In genomic region chr12:1855241-1855640, GRCh38 we compare ENCODE assay signal across 25 cellular contexts. TPM values are rescaled to one million over a fixed set of nuclear protein-coding genes. Genes with fewer than 3 reads are reported as not detected.
DNase-seq lines count a peak whose midpoint lies in the region; ATAC-seq, FAIRE-seq and TF ChIP-seq lines count a peak whose summit lies in the region.
"Had no signal": no experiment of that assay in that cellular context is flagged by ENCODE, and none has a peak within 500 bp of the region (broad histone marks: within the 10 kb centered on the region; RNA-seq: fewer than 3 reads in every experiment).

No MANE protein-coding gene starts in this region.

- ATAC-seq in left lobe of liver (no peak), HG02798 (IDR thresholded peaks at IDR 0.05; ENCODE audit: poor library complexity, unreplicated experiment) (no peak), GM21786 (IDR thresholded peaks at IDR 0.05; ENCODE audit: unreplicated experiment) (no peak)
- ATAC-seq in activated CD8-positive, alpha-beta T cell treated with anti-CD3 and anti-CD28 coated beads, Interleukin-2, amount 10 ng/mL, durations not matched to agents 7 days and 5 days: no peak
- ATAC-seq: natural killer cell treated with Interleukin-12 subunit alpha and Interleukin-12 subunit beta and Interleukin-15 and Interleukin-18, amount 100 ng/mL, for 72 hours had no signal

- no peaks in the 10 kb centered on the region for H3K27me3 ChIP-seq in astrocyte (ENCODE audit: insufficient read depth, low read length)
- H3K27me3 ChIP-seq: stomach, upper lobe of left lung had no signal

- H3K27ac ChIP-seq in astrocyte (ENCODE audit: low read depth, low read length): no peak overlapping the region
- H3K27ac ChIP-seq: 22Rv1, stomach, upper lobe of left lung had no signal

- no peak overlapping the region for H3K4me3 ChIP-seq in astrocyte (ENCODE audit: insufficient read depth, low read depth, low read length)
- H3K4me3 ChIP-seq: stomach, upper lobe of left lung had no signal

- no peak for TF ChIP-seq CTCF in astrocyte (IDR thresholded peaks at IDR 0.05; ENCODE audit: insufficient read depth, low read depth, low read length)

- H3K4me1 Mint-ChIP-seq in astrocyte (ENCODE audit: low read depth, unreplicated experiment): no peaks in the 10 kb centered on the region
- peaks cover 7% of the 10 kb centered on the region for H3K4me1 Mint-ChIP-seq in activated CD8-positive, alpha-beta T cell treated with anti-CD3 and anti-CD28 coated beads, Interleukin-2, amount 10 ng/mL, durations not matched to agents 7 days and 5 days (ENCODE audit: low read depth)
- H3K4me1 Mint-ChIP-seq: activated CD4-positive, alpha-beta T cell treated with anti-CD3 and anti-CD28 coated beads, Interleukin-2, amount 10 ng/mL, durations not matched to agents 7 days and 5 days; activated naive CD4-positive, alpha-beta T cell treated with anti-CD3 and anti-CD28 coated beads, Interleukin-2, amount 50 U/mL, for 24 hours; B cell had no signal

- no peaks in the 10 kb centered on the region for H3K79me2 ChIP-seq in astrocyte (ENCODE audit: insufficient read depth, low read length)

- H3K9me3 ChIP-seq in astrocyte (ENCODE audit: insufficient read depth, low read depth, low read length): peaks cover 20% of the 10 kb centered on the region
- H3K9me3 ChIP-seq: Caco-2 had no signal

- no peaks in the 10 kb centered on the region for H3K4me1 ChIP-seq in astrocyte (ENCODE audit: insufficient read depth, low read length)
- H3K4me1 ChIP-seq: Caco-2, stomach, upper lobe of left lung had no signal

- peaks cover 1% of the 10 kb centered on the region for H3K36me3 Mint-ChIP-seq in astrocyte (ENCODE audit: low read depth, unreplicated experiment)
- no peaks in the 10 kb centered on the region for H3K36me3 Mint-ChIP-seq in activated CD8-positive, alpha-beta T cell treated with anti-CD3 and anti-CD28 coated beads, Interleukin-2, amount 10 ng/mL, durations not matched to agents 7 days and 5 days (ENCODE audit: low read depth)
- H3K36me3 Mint-ChIP-seq: activated naive CD4-positive, alpha-beta T cell treated with anti-CD3 and anti-CD28 coated beads, Interleukin-2, amount 50 U/mL, for 24 hours; natural killer cell treated with Interleukin-12 subunit alpha and Interleukin-12 subunit beta and Interleukin-15 and Interleukin-18, amount 100 ng/mL, for 72 hours had no signal

- H3K4me3 Mint-ChIP-seq in astrocyte (ENCODE audit: unreplicated experiment): no peak overlapping the region
- no peak overlapping the region for H3K4me3 Mint-ChIP-seq in activated CD8-positive, alpha-beta T cell treated with anti-CD3 and anti-CD28 coated beads, Interleukin-2, amount 10 ng/mL, durations not matched to agents 7 days and 5 days
- H3K4me3 Mint-ChIP-seq: activated CD4-positive, alpha-beta T cell treated with anti-CD3 and anti-CD28 coated beads, Interleukin-2, amount 10 ng/mL, durations not matched to agents 7 days and 5 days; activated naive CD4-positive, alpha-beta T cell treated with anti-CD3 and anti-CD28 coated beads, Interleukin-2, amount 50 U/mL, for 24 hours; B cell; natural killer cell treated with Interleukin-12 subunit alpha and Interleukin-12 subunit beta and Interleukin-15 and Interleukin-18, amount 100 ng/mL, for 72 hours had no signal

- peaks cover 43% of the 10 kb centered on the region for H3K27me3 Mint-ChIP-seq in astrocyte (ENCODE audit: low read depth, unreplicated experiment)
- peaks cover 2% of the 10 kb centered on the region for H3K27me3 Mint-ChIP-seq in activated CD8-positive, alpha-beta T cell treated with anti-CD3 and anti-CD28 coated beads, Interleukin-2, amount 10 ng/mL, durations not matched to agents 7 days and 5 days (ENCODE audit: low read depth)
- H3K27me3 Mint-ChIP-seq: activated CD4-positive, alpha-beta T cell treated with anti-CD3 and anti-CD28 coated beads, Interleukin-2, amount 10 ng/mL, durations not matched to agents 7 days and 5 days had no signal

- POLR2A ChIA-PET in activated CD8-positive, alpha-beta T cell treated with anti-CD3 and anti-CD28 coated beads, Interleukin-2, amount 10 ng/mL, durations not matched to agents 7 days and 5 days (lab: Charles Lee): no interaction called here

- H3K36me3 ChIP-seq in astrocyte (ENCODE audit: insufficient read depth, low read length): no peaks in the 10 kb centered on the region
- H3K36me3 ChIP-seq: stomach, upper lobe of left lung had no signal

- H3K9me3 Mint-ChIP-seq in astrocyte (ENCODE audit: unreplicated experiment): peaks cover 3% of the 10 kb centered on the region
- no peaks in the 10 kb centered on the region for H3K9me3 Mint-ChIP-seq in activated CD8-positive, alpha-beta T cell treated with anti-CD3 and anti-CD28 coated beads, Interleukin-2, amount 10 ng/mL, durations not matched to agents 7 days and 5 days (ENCODE audit: insufficient read depth)
- H3K9me3 Mint-ChIP-seq: activated CD4-positive, alpha-beta T cell treated with anti-CD3 and anti-CD28 coated beads, Interleukin-2, amount 10 ng/mL, durations not matched to agents 7 days and 5 days; activated naive CD4-positive, alpha-beta T cell treated with anti-CD3 and anti-CD28 coated beads, Interleukin-2, amount 50 U/mL, for 24 hours; natural killer cell treated with Interleukin-12 subunit alpha and Interleukin-12 subunit beta and Interleukin-15 and Interleukin-18, amount 100 ng/mL, for 72 hours had no signal

- H2AFZ ChIP-seq in astrocyte (ENCODE audit: low read depth, low read length): no peak overlapping the region

- peak; percentile 41 for DNase-seq in DMS 273 (lab: John Stamatoyannopoulos, UW; ENCODE audit: unreplicated experiment)
- DNase-seq in DMS 273 treated with DMSO at 0.1 percent for 48 hours (lab: John Stamatoyannopoulos, UW): no peak
- no peak for DNase-seq in HTR-8/SVneo (ENCODE audit: insufficient read length, low spot score)
- peak; percentile 18 for DNase-seq in astrocyte (ENCODE audit: low read depth)
- DNase-seq in left lobe of liver (ENCODE audit: low spot score): peak; percentile 6
- DNase-seq in activated CD8-positive, alpha-beta T cell treated with anti-CD3 and anti-CD28 coated beads, Interleukin-2, amount 10 ng/mL, durations not matched to agents 7 days and 5 days: no peak
- DNase-seq: activated CD4-positive, alpha-beta T cell treated with anti-CD3 and anti-CD28 coated beads, Interleukin-2, amount 10 ng/mL, durations not matched to agents 7 days and 5 days; activated T-cell treated with anti-CD3 and anti-CD28 coated beads for 4 hours; GOT3; kidney glomerular epithelial cell; NCI-H146; NCI-H510A treated with DMSO at 0.1 percent for 48 hours; SHP77; stomach; upper lobe of left lung had no signal

- no peak overlapping the region for H3K27ac Mint-ChIP-seq in astrocyte (ENCODE audit: unreplicated experiment)
- no peak overlapping the region for H3K27ac Mint-ChIP-seq in activated CD8-positive, alpha-beta T cell treated with anti-CD3 and anti-CD28 coated beads, Interleukin-2, amount 10 ng/mL, durations not matched to agents 7 days and 5 days
- H3K27ac Mint-ChIP-seq: activated CD4-positive, alpha-beta T cell treated with anti-CD3 and anti-CD28 coated beads, Interleukin-2, amount 10 ng/mL, durations not matched to agents 7 days and 5 days; activated naive CD4-positive, alpha-beta T cell treated with anti-CD3 and anti-CD28 coated beads, Interleukin-2, amount 50 U/mL, for 24 hours; B cell; natural killer cell treated with Interleukin-12 subunit alpha and Interleukin-12 subunit beta and Interleukin-15 and Interleukin-18, amount 100 ng/mL, for 72 hours had no signal

- CTCF ChIA-PET in activated CD8-positive, alpha-beta T cell treated with anti-CD3 and anti-CD28 coated beads, Interleukin-2, amount 10 ng/mL, durations not matched to agents 7 days and 5 days (lab: Charles Lee): no interaction called here

- peak; percentile 23 for FAIRE-seq in HTR-8/SVneo (lab: Jason Lieb, UNC)
- no peak for FAIRE-seq in astrocyte (lab: Jason Lieb, UNC)
- FAIRE-seq: colon, frontal cortex had no signal

- no peak overlapping the region for H3K9ac ChIP-seq in astrocyte (ENCODE audit: low read length)

- H3K4me2 ChIP-seq in astrocyte (ENCODE audit: low read length): no peak overlapping the region

- H4K20me1 ChIP-seq in astrocyte (ENCODE audit: insufficient read depth, low read length): no peaks in the 10 kb centered on the region

RNA-seq across cellular contexts. Expression of gene LRTM2, which starts 34.9 kb away (rescaled TPM):
- total RNA-seq in astrocyte (not detected in 2 replicates), left lobe of liver (not detected)
- total RNA-seq in activated CD8-positive, alpha-beta T cell treated with anti-CD3 and anti-CD28 coated beads, Interleukin-2, amount 10 ng/mL, durations not matched to agents 7 days and 5 days: not detected
- total RNA-seq: activated CD4-positive, alpha-beta T cell treated with anti-CD3 and anti-CD28 coated beads, Interleukin-2, amount 10 ng/mL, durations not matched to agents 7 days and 5 days; B cell; Caco-2; natural killer cell treated with Interleukin-12 subunit alpha and Interleukin-12 subunit beta and Interleukin-15 and Interleukin-18, amount 100 ng/mL, for 72 hours; skeletal muscle tissue; stomach; upper lobe of left lung had no signal

Comparison
In these comparisons a context has a peak if more than half of its experiments do, and no peak if none do; other contexts are left out.
1. DNase-seq: peak in DMS 273 (single experiment), astrocyte (single experiment) and left lobe of liver (single experiment); none in DMS 273 treated with DMSO at 0.1 percent for 48 hours (single experiment), HTR-8/SVneo (single experiment) and activated CD8-positive, alpha-beta T cell treated with anti-CD3 and anti-CD28 coated beads, Interleukin-2, amount 10 ng/mL, durations not matched to agents 7 days and 5 days (single experiment).